Comparison of ENCODE assay signal across 18 cellular contexts in genomic region chr11:130420478-130421198, GRCh38. TPM values are rescaled to one million over a fixed set of nuclear protein-coding genes. Genes with fewer than 3 reads are reported as not detected.
DNase-seq lines count a peak whose midpoint lies in the region; ATAC-seq and TF ChIP-seq lines count a peak whose summit lies in the region.
"Had no signal": no experiment of that assay in that cellular context is flagged by ENCODE, and none has a peak within 500 bp of the region (broad histone marks: within the 10 kb centered on the region; RNA-seq: fewer than 3 reads in every experiment).

No MANE protein-coding gene starts in this region.

- peak; percentile 64 for TF ChIP-seq EP300 in stomach (IDR thresholded peaks at IDR 0.05)

- peak; percentile 6 for ATAC-seq in foreskin keratinocyte
- ATAC-seq in GM18909 (IDR thresholded peaks at IDR 0.05; ENCODE audit: poor library complexity, unreplicated experiment) = no peak
- ATAC-seq: naive thymus-derived CD8-positive, alpha-beta T cell had no signal

- H3K4me3 ChIP-seq in OCI-LY3 (ENCODE audit: low read length) (peak overlapping the region; percentile 26; the same call in 1 of the 2 replicates), stomach (no peak overlapping the region)

- no peaks in the 10 kb centered on the region for H3K36me3 ChIP-seq in OCI-LY3 (replicated peaks; ENCODE audit: low read depth, low read length)
- peaks cover 0 to 11% (median 0%) of the 10 kb centered on the region in 4 donors for H3K36me3 ChIP-seq in stomach

- no peak for TF ChIP-seq POLR2A in stomach (IDR thresholded peaks at IDR 0.05)

- no peaks in the 10 kb centered on the region for H4K20me1 ChIP-seq in OCI-LY3 (ENCODE audit: insufficient read depth, low read length)

- H3K27me3 ChIP-seq in OCI-LY3 (ENCODE audit: low read depth, low read length) = peaks cover 31% of the 10 kb centered on the region
- peaks cover 54% of the 10 kb centered on the region for H3K27me3 ChIP-seq in foreskin keratinocyte
- H3K27me3 ChIP-seq in stomach = peaks cover 0 to 42% (median 10%) of the 10 kb centered on the region in 3 donors

- WGBS in stomach, 5 donors = 32 to 52% (median 37%) methylated on average over 14 of the region's 14 CpGs

- no peaks in the 10 kb centered on the region for H3K9me3 ChIP-seq in OCI-LY3 (ENCODE audit: insufficient read depth, low read length)
- H3K9me3 ChIP-seq in stomach = no peaks in the 10 kb centered on the region

- H3K4me1 ChIP-seq in OCI-LY3 (ENCODE audit: low read length) (peaks cover 9% of the 10 kb centered on the region), foreskin keratinocyte (no peaks in the 10 kb centered on the region), stomach (peaks cover 14 to 36% (median 22%) of the 10 kb centered on the region in 4 donors)

- DNase-seq in SIG-M5 treated with dmso at 0.1 percent for 504 hours (lab: John Stamatoyannopoulos, UW; ENCODE audit: unreplicated experiment) (peak; percentile 34), SIG-M5 (lab: John Stamatoyannopoulos, UW) (no peak), foreskin keratinocyte (no peak), stomach (peak; percentile 51)
- no peak for DNase-seq in activated CD4-positive, alpha-beta T cell treated with anti-CD3 and anti-CD28 coated beads for 1 hour
- DNase-seq in activated CD4-positive, alpha-beta T cell treated with anti-CD3 and anti-CD28 coated beads, Interleukin-2, amount 50 U/mL, for 48 hours = no peak
- DNase-seq: activated CD4-positive, CD25-positive, alpha-beta regulatory T cell; activated naive CD4-positive, alpha-beta T cell treated with anti-CD3 and anti-CD28 coated beads, Interleukin-2, amount 10 ng/mL, durations not matched to agents 7 days and 5 days; kidney; MM.1S; naive thymus-derived CD8-positive, alpha-beta T cell; NCI-H446; stimulated activated CD4-positive, alpha-beta T cell treated with anti-CD3 and anti-CD28 coated beads, Interleukin-4, amount 100 ng/mL, for 1 hour; T-helper 1 cell had no signal

- peak overlapping the region; percentile 52 for H3K4me2 ChIP-seq in OCI-LY3 (ENCODE audit: low read length)

- TF ChIP-seq CTCF in OCI-LY3 (IDR thresholded peaks at IDR 0.05; ENCODE audit: low read depth, low read length) (no peak), foreskin keratinocyte (conservative IDR thresholded peaks at IDR 0.05) (no peak), stomach (IDR thresholded peaks at IDR 0.05) (no peak)

- no peaks in the 10 kb centered on the region for H3K79me2 ChIP-seq in OCI-LY3 (ENCODE audit: low read length)

- intact Hi-C loops in stomach (cut with DNase I; ENCODE audit: low total_unique reads) = loop anchor here (10.0 kb wide), 1 partner anchor 216 kb away; no protein-coding TSS in a partner anchor

- H2AFZ ChIP-seq in OCI-LY3 (ENCODE audit: low read depth, low read length) = peak overlapping the region; percentile 67; the same call in 1 of the 2 replicates

- H3K9ac ChIP-seq in OCI-LY3 (ENCODE audit: low read length) = no peak overlapping the region

- no peak overlapping the region for H3K27ac ChIP-seq in OCI-LY3 (ENCODE audit: low read length)
- H3K27ac ChIP-seq in foreskin keratinocyte = no peak overlapping the region
- H3K27ac ChIP-seq in stomach = peak overlapping the region in 4 of 5 donors; percentile 50 to 90 (median 59)

RNA-seq across cellular contexts. Expression of gene ADAMTS8, which starts 7.8 kb away (rescaled TPM):
- not detected in 2 replicates for total RNA-seq in foreskin keratinocyte
- not detected in 2 replicates for polyA plus RNA-seq in foreskin keratinocyte
- 10 to 100 TPM in 2 of 5 donors, 1 to 10 TPM in 2, under 1 TPM in 1; 0.58 to 24.1 (median 4.6) TPM for total RNA-seq in stomach
- polyA plus RNA-seq in stomach = 10 to 100 TPM in 1 of 3 donors, 1 to 10 TPM in 2; 3.5 to 11.9 (median 4.9) TPM
- total RNA-seq: A673; HT1080; naive thymus-derived CD8-positive, alpha-beta T cell had no signal
- polyA plus RNA-seq: naive thymus-derived CD8-positive, alpha-beta T cell had no signal

RNA-seq across cellular contexts. Expression of gene ADAMTS15, which starts 27.8 kb away (rescaled TPM):
- 0.49 and 1.7 TPM in 2 replicates for total RNA-seq in foreskin keratinocyte
- 0.25 and 0.75 TPM in 2 replicates for polyA plus RNA-seq in foreskin keratinocyte
- total RNA-seq in stomach = 10 to 100 TPM in 2 of 5 donors, 1 to 10 TPM in 3; 1.4 to 23.5 (median 2.2) TPM
- 1 to 10 TPM; 2.0 to 4.3 (median 2.5) TPM for polyA plus RNA-seq in stomach
- polyA plus RNA-seq: naive thymus-derived CD8-positive, alpha-beta T cell had no signal

Comparison
In these comparisons a context has a peak if more than half of its experiments do, and no peak if none do; other contexts are left out.
1. DNase-seq: peak in SIG-M5 treated with dmso at 0.1 percent for 504 hours (single experiment) and stomach (single experiment); none in SIG-M5 (single experiment), foreskin keratinocyte (0 of 2), activated CD4-positive, alpha-beta T cell treated with anti-CD3 and anti-CD28 coated beads for 1 hour (single experiment) and activated CD4-positive, alpha-beta T cell treated with anti-CD3 and anti-CD28 coated beads, Interleukin-2, amount 50 U/mL, for 48 hours (0 of 2).
2. H3K27ac ChIP-seq: peak in stomach (4 of 5); none in OCI-LY3 (single experiment) and foreskin keratinocyte (single experiment).